In genomic region chr12:49233842-49234526, GRCh38 we compare ENCODE assay signal across 1 cellular context.
TF ChIP-seq lines count a peak whose summit lies in the region.

No MANE protein-coding gene starts in this region.

TF ChIP-seq in WTC11, 78 proteins besides CTCF, POLR2A, EP300 and RAD21 (continued from another document):
- TF ChIP-seq ZNF281 (CRISPR knock-in tag; IDR thresholded peaks at IDR 0.05) (no peak), ZNF671 (CRISPR knock-in tag; IDR thresholded peaks at IDR 0.05) (no peak), ELF4 (CRISPR knock-in tag; IDR thresholded peaks at IDR 0.05; ENCODE audit: low read depth) (no peak), CDX4 (CRISPR knock-in tag; IDR thresholded peaks at IDR 0.05; ENCODE audit: borderline replicate concordance) (no peak), SOX15 (CRISPR knock-in tag; IDR thresholded peaks at IDR 0.05) (no peak)
